Comparison of ENCODE assay signal across 15 cellular contexts in genomic region chr15:69472575-69472974, GRCh38. TPM values are rescaled to one million over a fixed set of nuclear protein-coding genes. Genes with fewer than 3 reads are reported as not detected.
DNase-seq lines count a peak whose midpoint lies in the region; ATAC-seq and TF ChIP-seq lines count a peak whose summit lies in the region.
"Had no signal": no experiment of that assay in that cellular context is flagged by ENCODE, and none has a peak within 500 bp of the region (broad histone marks: within the 10 kb centered on the region; RNA-seq: fewer than 3 reads in every experiment).

No MANE protein-coding gene starts in this region.

- no peak overlapping the region for H3K27ac Mint-ChIP-seq in endodermal cell
- no peak overlapping the region for H3K27ac Mint-ChIP-seq in glutamatergic neuron (ENCODE audit: unreplicated experiment)
- no peak overlapping the region for H3K27ac Mint-ChIP-seq in activated T-cell treated with anti-CD3 and anti-CD28 coated beads, Interleukin-2, amount 50 U/mL, for 72 hours

- H3K9me3 Mint-ChIP-seq in endodermal cell (no peaks in the 10 kb centered on the region), glutamatergic neuron (ENCODE audit: unreplicated experiment) (peaks cover 3% of the 10 kb centered on the region)
- no peaks in the 10 kb centered on the region for H3K9me3 Mint-ChIP-seq in activated T-cell treated with anti-CD3 and anti-CD28 coated beads, Interleukin-2, amount 50 U/mL, for 72 hours
- H3K9me3 Mint-ChIP-seq: CD4-positive, CD25-positive, alpha-beta regulatory T cell had no signal

- H3K36me3 ChIP-seq in RWPE2 (ENCODE audit: low read depth) = no peaks in the 10 kb centered on the region
- no peaks in the 10 kb centered on the region for H3K36me3 ChIP-seq in endodermal cell (ENCODE audit: control insufficient read depth, insufficient read depth, low read length)
- H3K36me3 ChIP-seq: BLaER1 treated with 17β-estradiol and CSF1 and Interleukin-3, amounts not matched to agents 10 nM and 100 nM had no signal

- 83 to 85% methylated on average over 3 to 6 of the region's 6 CpGs for WGBS in endodermal cell (ENCODE audit: insufficient coverage in 1 of 2, insufficient read length in 1 of 2), 2 experiments

- TF ChIP-seq CTCF in RWPE2 (IDR thresholded peaks at IDR 0.05; ENCODE audit: poor library complexity, severe bottlenecking) (no peak), endodermal cell (conservative IDR thresholded peaks at IDR 0.05) (no peak), glutamatergic neuron (IDR thresholded peaks at IDR 0.05; ENCODE audit: partially characterized antibody, unreplicated experiment) (no peak)

- H3K36me3 Mint-ChIP-seq in endodermal cell (ENCODE audit: low read depth) (no peaks in the 10 kb centered on the region), glutamatergic neuron (ENCODE audit: unreplicated experiment) (no peaks in the 10 kb centered on the region)
- no peaks in the 10 kb centered on the region for H3K36me3 Mint-ChIP-seq in activated T-cell treated with anti-CD3 and anti-CD28 coated beads, Interleukin-2, amount 50 U/mL, for 72 hours (ENCODE audit: insufficient read depth in 2 of 2)
- H3K36me3 Mint-ChIP-seq: CD4-positive, CD25-positive, alpha-beta regulatory T cell had no signal

- no peaks in the 10 kb centered on the region for H3K9me3 ChIP-seq in RWPE2 (ENCODE audit: severe bottlenecking)
- no peaks in the 10 kb centered on the region for H3K9me3 ChIP-seq in endodermal cell (ENCODE audit: control insufficient read depth, low read length)
- H3K9me3 ChIP-seq: BLaER1 treated with 17β-estradiol and CSF1 and Interleukin-3, amounts not matched to agents 10 nM and 100 nM had no signal

- H3K4me3 ChIP-seq in RWPE2 (ENCODE audit: severe bottlenecking) = no peak overlapping the region
- H3K4me3 ChIP-seq in endodermal cell (ENCODE audit: low read length) = no peak overlapping the region
- H3K4me3 ChIP-seq: BLaER1 treated with 17β-estradiol and CSF1 and Interleukin-3, amounts not matched to agents 10 nM and 100 nM; GM23248 had no signal

- H3K27me3 ChIP-seq in RWPE2 (ENCODE audit: insufficient read depth, poor library complexity, severe bottlenecking) (no peaks in the 10 kb centered on the region), endodermal cell (ENCODE audit: control insufficient read depth, insufficient read depth, low read length, poor library complexity, severe bottlenecking) (peaks cover 7% of the 10 kb centered on the region)

- no peak for ATAC-seq in RWPE2 (ENCODE audit: low read depth)
- no peak for ATAC-seq in activated T-cell treated with anti-CD3 and anti-CD28 coated beads, Interleukin-2, amount 50 U/mL, for 72 hours (replicated peaks in 1 of 2)
- ATAC-seq: HCT116 had no signal

- H3K4me3 Mint-ChIP-seq in endodermal cell (no peak overlapping the region), glutamatergic neuron (ENCODE audit: unreplicated experiment) (no peak overlapping the region)
- H3K4me3 Mint-ChIP-seq in activated T-cell treated with anti-CD3 and anti-CD28 coated beads, Interleukin-2, amount 50 U/mL, for 72 hours = no peak overlapping the region

- H3K4me1 Mint-ChIP-seq in endodermal cell (peaks cover 19% of the 10 kb centered on the region), glutamatergic neuron (ENCODE audit: low read depth, unreplicated experiment) (no peaks in the 10 kb centered on the region)
- peaks cover 25% of the 10 kb centered on the region for H3K4me1 Mint-ChIP-seq in activated T-cell treated with anti-CD3 and anti-CD28 coated beads, Interleukin-2, amount 50 U/mL, for 72 hours (ENCODE audit: low read depth)

- H3K4me1 ChIP-seq in RWPE2 (ENCODE audit: insufficient read depth, poor library complexity, severe bottlenecking) (peaks cover 26% of the 10 kb centered on the region), endodermal cell (ENCODE audit: control insufficient read depth, insufficient read depth, low read length) (peaks cover 18% of the 10 kb centered on the region)

- DNase-seq in NCI-H2029 treated with DMSO at 0.1 percent for 48 hours (lab: John Stamatoyannopoulos, UW) (peak; percentile 29), NCI-H2029 (lab: John Stamatoyannopoulos, UW) (no peak), RWPE2 (ENCODE audit: low spot score) (peak; percentile 27), endodermal cell (peak; percentile 17), glutamatergic neuron (no peak)
- DNase-seq in activated CD8-positive, alpha-beta memory T cell treated with anti-CD3 and anti-CD28 coated beads for 24 hours = peak; percentile 46
- DNase-seq in activated CD8-positive, alpha-beta memory T cell treated with anti-CD3 and anti-CD28 coated beads, Interleukin-2, amount 50 U/mL, for 4 hours = no peak
- no peak for DNase-seq in activated T-cell treated with anti-CD3 and anti-CD28 coated beads, Interleukin-2, amount 50 U/mL, for 72 hours
- DNase-seq: 8988T; Calu3; CD4-positive, CD25-positive, alpha-beta regulatory T cell; DMS 273 treated with DMSO at 0.1 percent for 48 hours; GM23248 had no signal

- H3K27me3 Mint-ChIP-seq in endodermal cell (ENCODE audit: insufficient read depth) (peaks cover 43% of the 10 kb centered on the region), glutamatergic neuron (ENCODE audit: unreplicated experiment) (peaks cover 3% of the 10 kb centered on the region)
- H3K27me3 Mint-ChIP-seq in activated T-cell treated with anti-CD3 and anti-CD28 coated beads, Interleukin-2, amount 50 U/mL, for 72 hours (ENCODE audit: low read depth) = peaks cover 12% of the 10 kb centered on the region

- H3K27ac ChIP-seq in RWPE2 (ENCODE audit: poor library complexity, severe bottlenecking) = no peak overlapping the region
- no peak overlapping the region for H3K27ac ChIP-seq in endodermal cell (ENCODE audit: low read depth, low read length)
- H3K27ac ChIP-seq: BLaER1 treated with 17β-estradiol and CSF1 and Interleukin-3, amounts not matched to agents 10 nM and 100 nM; GM23248 had no signal

- H3K9ac ChIP-seq in endodermal cell (ENCODE audit: extremely low read depth, low read length, poor library complexity, severe bottlenecking) = no peak overlapping the region
- H3K9ac ChIP-seq: BLaER1 treated with 17β-estradiol and CSF1 and Interleukin-3, amounts not matched to agents 10 nM and 100 nM; GM23248 had no signal

RNA-seq across cellular contexts. Expression of gene RPLP1, which starts 20.0 kb away (rescaled TPM):
- 1,000 to 10,000 TPM; 1,560 to 1,563 TPM for total RNA-seq in endodermal cell
- polyA plus RNA-seq in endodermal cell (2013, experiment 1 of 2) = 2,242 TPM
- polyA plus RNA-seq in endodermal cell (2013, experiment 2 of 2) = 2,014 TPM
- 572 TPM for total RNA-seq in glutamatergic neuron (ENCODE audit: unreplicated experiment)
- total RNA-seq in activated T-cell treated with anti-CD3 and anti-CD28 coated beads, Interleukin-2, amount 50 U/mL, for 72 hours = 1,000 to 10,000 TPM; 2,514 to 2,771 TPM

RNA-seq across cellular contexts. Expression of gene KIF23, which starts 58.4 kb away (rescaled TPM):
- 10 to 100 TPM; 53.4 to 82.6 TPM for total RNA-seq in endodermal cell
- 58.7 TPM for polyA plus RNA-seq in endodermal cell (2013, experiment 1 of 2)
- polyA plus RNA-seq in endodermal cell (2013, experiment 2 of 2) = 62.1 TPM
- 5.2 TPM for total RNA-seq in glutamatergic neuron (ENCODE audit: unreplicated experiment)
- total RNA-seq in activated T-cell treated with anti-CD3 and anti-CD28 coated beads, Interleukin-2, amount 50 U/mL, for 72 hours = 10 to 100 TPM; 51.5 to 56.2 TPM

Comparison
In these comparisons a context has a peak if more than half of its experiments do, and no peak if none do; other contexts are left out.
1. DNase-seq: peak in NCI-H2029 treated with DMSO at 0.1 percent for 48 hours (single experiment), activated CD8-positive, alpha-beta memory T cell treated with anti-CD3 and anti-CD28 coated beads for 24 hours (single experiment), RWPE2 (single experiment) and endodermal cell (single experiment); none in NCI-H2029 (single experiment), activated CD8-positive, alpha-beta memory T cell treated with anti-CD3 and anti-CD28 coated beads, Interleukin-2, amount 50 U/mL, for 4 hours (single experiment), glutamatergic neuron (single experiment) and activated T-cell treated with anti-CD3 and anti-CD28 coated beads, Interleukin-2, amount 50 U/mL, for 72 hours (0 of 2).